Comparison of ENCODE assay signal across 32 cellular contexts in the genomic region with DNA sequence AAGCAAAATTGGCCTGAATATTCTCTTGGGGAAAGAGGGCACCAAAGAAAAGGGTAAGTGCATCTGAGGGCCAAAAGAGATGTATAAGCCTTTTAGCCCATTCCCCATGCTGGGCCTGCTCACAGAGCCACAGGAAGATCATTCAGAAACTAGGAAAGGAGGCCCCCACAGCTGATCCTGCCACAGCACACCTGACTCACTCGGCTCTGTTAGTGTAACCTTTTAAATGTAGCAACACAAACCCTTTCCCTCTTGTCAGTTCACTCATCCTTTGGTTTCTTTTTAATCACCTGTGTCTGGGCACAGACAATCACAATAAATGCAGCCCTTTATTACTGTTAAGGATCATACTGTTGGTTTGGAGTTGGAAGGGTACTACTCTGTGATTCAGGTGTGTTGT.
A peak's percentile ranks its signal among the peaks of the same experiment; 100 is the strongest.
DNase-seq lines count a peak whose midpoint lies in the region; ATAC-seq, FAIRE-seq and TF ChIP-seq lines count a peak whose summit lies in the region.
"Had no signal": no experiment of that assay in that cellular context is flagged by ENCODE, and none has a peak within 500 bp of the region (broad histone marks: within the 10 kb centered on the region; RNA-seq: fewer than 3 reads in every experiment).

No MANE protein-coding gene starts in this region.

- peak overlapping the region; percentile 53 for H3K27ac Mint-ChIP-seq in activated T-cell treated with anti-CD3 and anti-CD28 coated beads, Interleukin-2, amount 50 U/mL, for 24 hours
- H3K27ac Mint-ChIP-seq in activated naive CD8-positive, alpha-beta T cell treated with anti-CD3 and anti-CD28 coated beads for 36 hours, result peak overlapping the region; percentile 48
- peak overlapping the region; percentile 83 for H3K27ac Mint-ChIP-seq in nephron progenitor cell
- H3K27ac Mint-ChIP-seq: stimulated activated naive CD8-positive, alpha-beta T cell treated with anti-CD3 and anti-CD28 coated beads, Interleukin-15, Interleukin-2, amounts not matched to agents 100 ng/mL and 50 ng/mL, for 24 hours had no signal

- H3K4me1 Mint-ChIP-seq in activated T-cell treated with anti-CD3 and anti-CD28 coated beads, Interleukin-2, amount 50 U/mL, for 24 hours (ENCODE audit: low read depth), result peaks cover 10% of the 10 kb centered on the region
- H3K4me1 Mint-ChIP-seq in activated naive CD8-positive, alpha-beta T cell treated with anti-CD3 and anti-CD28 coated beads for 36 hours, result peaks cover 6% of the 10 kb centered on the region
- H3K4me1 Mint-ChIP-seq in nephron progenitor cell, result no peaks in the 10 kb centered on the region
- H3K4me1 Mint-ChIP-seq: immature natural killer cell, neural progenitor cell had no signal

- peaks cover 59% of the 10 kb centered on the region for H3K36me3 Mint-ChIP-seq in activated T-cell treated with anti-CD3 and anti-CD28 coated beads, Interleukin-2, amount 50 U/mL, for 24 hours (ENCODE audit: low read depth)
- peaks cover 9% of the 10 kb centered on the region for H3K36me3 Mint-ChIP-seq in activated naive CD8-positive, alpha-beta T cell treated with anti-CD3 and anti-CD28 coated beads for 36 hours
- H3K36me3 Mint-ChIP-seq in nephron progenitor cell (ENCODE audit: low read depth), result peaks cover 20% of the 10 kb centered on the region

- no peaks in the 10 kb centered on the region for H3K9me3 Mint-ChIP-seq in activated T-cell treated with anti-CD3 and anti-CD28 coated beads, Interleukin-2, amount 50 U/mL, for 24 hours
- no peaks in the 10 kb centered on the region for H3K9me3 Mint-ChIP-seq in activated naive CD8-positive, alpha-beta T cell treated with anti-CD3 and anti-CD28 coated beads for 36 hours
- peaks cover 5% of the 10 kb centered on the region for H3K9me3 Mint-ChIP-seq in nephron progenitor cell
- H3K9me3 Mint-ChIP-seq: immature natural killer cell; neural progenitor cell; stimulated activated naive CD8-positive, alpha-beta T cell treated with anti-CD3 and anti-CD28 coated beads, Interleukin-15, Interleukin-2, amounts not matched to agents 100 ng/mL and 50 ng/mL, for 24 hours had no signal

- TF ChIP-seq EP300 in gastroesophageal sphincter (IDR thresholded peaks at IDR 0.05), result no peak

- TF ChIP-seq CTCF in nephron progenitor cell (IDR thresholded peaks at IDR 0.05) (no peak), gastroesophageal sphincter (IDR thresholded peaks at IDR 0.05) (no peak)

- 38 to 67% methylated on average over 1 of the region's 1 CpG for WGBS in gastroesophageal sphincter (ENCODE audit: low coverage in 1 of 2), 2 donors

- FAIRE-seq in GM12891 (lab: Jason Lieb, UNC), result peak; percentile 47
- FAIRE-seq: GM19239, HepG2, pancreas, TTC549 had no signal

- H3K27ac ChIP-seq in gastroesophageal sphincter, result no peak overlapping the region
- H3K27ac ChIP-seq: brain microvascular endothelial cell, neural progenitor cell, pancreas, uterus had no signal

- TF ChIP-seq POLR2A in GM12891 (IDR thresholded peaks at IDR 0.05; ENCODE audit: low read depth, low read length), result no peak
- no peak for TF ChIP-seq POLR2A in gastroesophageal sphincter (IDR thresholded peaks at IDR 0.05)

- no peaks in the 10 kb centered on the region for H3K9me3 ChIP-seq in gastroesophageal sphincter
- H3K9me3 ChIP-seq: mucosa of descending colon, pancreas, uterus had no signal

- no peaks in the 10 kb centered on the region for H3K27me3 Mint-ChIP-seq in activated T-cell treated with anti-CD3 and anti-CD28 coated beads, Interleukin-2, amount 50 U/mL, for 24 hours
- H3K27me3 Mint-ChIP-seq in activated naive CD8-positive, alpha-beta T cell treated with anti-CD3 and anti-CD28 coated beads for 36 hours, result no peaks in the 10 kb centered on the region
- no peaks in the 10 kb centered on the region for H3K27me3 Mint-ChIP-seq in nephron progenitor cell (ENCODE audit: low read depth, poor library complexity)
- H3K27me3 Mint-ChIP-seq: stimulated activated naive CD8-positive, alpha-beta T cell treated with anti-CD3 and anti-CD28 coated beads, Interleukin-15, Interleukin-2, amounts not matched to agents 100 ng/mL and 50 ng/mL, for 24 hours had no signal

- ATAC-seq in gastroesophageal sphincter (no peak), HG03039 (IDR thresholded peaks at IDR 0.05; ENCODE audit: unreplicated experiment) (no peak)
- ATAC-seq: HepG2, left cardiac atrium, mucosa of descending colon, pancreas had no signal

- H3K4me3 Mint-ChIP-seq in activated T-cell treated with anti-CD3 and anti-CD28 coated beads, Interleukin-2, amount 50 U/mL, for 24 hours, result no peak overlapping the region
- H3K4me3 Mint-ChIP-seq in activated naive CD8-positive, alpha-beta T cell treated with anti-CD3 and anti-CD28 coated beads for 36 hours, result no peak overlapping the region
- H3K4me3 Mint-ChIP-seq in nephron progenitor cell, result no peak overlapping the region
- H3K4me3 Mint-ChIP-seq: immature natural killer cell; neural progenitor cell; stimulated activated naive CD8-positive, alpha-beta T cell treated with anti-CD3 and anti-CD28 coated beads, Interleukin-15, Interleukin-2, amounts not matched to agents 100 ng/mL and 50 ng/mL, for 24 hours had no signal

- H3K36me3 ChIP-seq in gastroesophageal sphincter, result peaks cover 0 to 51% of the 10 kb centered on the region in 2 donors
- H3K36me3 ChIP-seq: uterus had no signal

- H3K27me3 ChIP-seq in gastroesophageal sphincter, result no peaks in the 10 kb centered on the region
- H3K27me3 ChIP-seq: brain microvascular endothelial cell, neural progenitor cell, pancreas, uterus had no signal

- peaks cover 0 to 17% (median 0%) of the 10 kb centered on the region in 3 donors for H3K4me1 ChIP-seq in gastroesophageal sphincter
- H3K4me1 ChIP-seq: neural progenitor cell, pancreas, uterus had no signal

- no peak overlapping the region for H3K4me3 ChIP-seq in gastroesophageal sphincter
- H3K4me3 ChIP-seq: lung, mucosa of descending colon, neural progenitor cell, pancreas, uterus had no signal

- DNase-seq in activated T-cell treated with anti-CD3 and anti-CD28 coated beads, Interleukin-2, amount 50 U/mL, for 24 hours, result no peak
- DNase-seq in activated T-cell treated with anti-CD3 and anti-CD28 coated beads for 4 hours (no peak), GM12891 (ENCODE audit: insufficient read length, low spot score) (no peak), nephron progenitor cell (no peak), iPS-NIHi7 (ENCODE audit: extremely low spot score) (no peak)
- no peak for DNase-seq in activated naive CD8-positive, alpha-beta T cell treated with anti-CD3 and anti-CD28 coated beads for 36 hours
- DNase-seq: activated gamma-delta T cell, amygdala, brain microvascular endothelial cell, H7, hypothalamus, immature natural killer cell, Kasumi-1, left cardiac atrium, mucosa of descending colon, NCI-H1417, NCI-H2029 treated with DMSO at 0.1 percent for 48 hours, NCI-H524 treated with DMSO at 0.1 percent for 48 hours, OCI-M1, pancreas, retina, small intestine, T-helper 1 cell, uterus had no signal

TF ChIP-seq in GM12891, 5 proteins besides CTCF, POLR2A, EP300 and RAD21:
- TF ChIP-seq SPI1 (IDR thresholded peaks at IDR 0.05; ENCODE audit: low read depth, low read length) (no peak), TAF1 (IDR thresholded peaks at IDR 0.05; ENCODE audit: low read depth, low read length) (no peak), POLR2AphosphoS5 (IDR thresholded peaks at IDR 0.05; ENCODE audit: low read depth, low read length) (no peak), PAX5 (IDR thresholded peaks at IDR 0.05; ENCODE audit: insufficient read depth, low read length, severe bottlenecking) (no peak), POU2F2 (IDR thresholded peaks at IDR 0.05; ENCODE audit: low read depth, low read length) (no peak)
TF ChIP-seq in GM12891: peak in this region for 0.
